8 cellular contexts compared by ENCODE assay signal in the genomic region with DNA sequence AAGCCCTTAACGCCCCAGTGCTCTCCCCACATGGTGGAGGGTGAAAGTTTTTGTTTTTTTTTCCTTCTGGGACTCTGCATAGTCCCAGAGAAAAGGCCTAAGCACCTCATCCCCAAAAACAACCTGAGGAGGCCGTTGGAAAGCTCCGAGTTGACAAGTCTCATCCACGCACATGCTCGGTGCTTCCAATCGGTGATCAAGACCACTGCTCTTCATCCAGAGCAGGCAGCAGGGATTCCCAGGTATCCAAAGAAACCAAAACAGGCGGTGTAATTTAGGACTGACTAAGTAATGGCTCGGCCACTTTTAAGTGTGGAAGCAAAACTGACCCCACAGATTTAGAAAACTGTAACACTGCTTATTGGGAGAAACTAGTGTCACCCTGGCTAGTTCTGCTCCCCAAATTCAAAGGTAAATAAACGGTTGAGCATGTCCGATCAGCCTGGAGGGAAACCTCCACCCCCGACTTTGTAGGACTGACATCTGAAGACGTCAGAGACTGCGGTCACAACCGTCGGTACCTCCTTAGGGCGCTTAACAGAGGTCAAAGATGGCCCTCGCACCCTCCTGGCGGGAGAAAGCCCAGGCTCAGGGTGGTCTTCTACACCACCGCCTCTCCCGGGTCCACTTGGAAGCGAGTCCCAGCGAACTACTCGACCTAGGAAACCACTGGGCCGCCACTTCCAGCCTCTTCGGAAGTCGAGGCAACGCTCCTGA. TPM values are rescaled to one million over a fixed set of nuclear protein-coding genes. Genes with fewer than 3 reads are reported as not detected.
DNase-seq lines count a peak whose midpoint lies in the region; ATAC-seq and TF ChIP-seq lines count a peak whose summit lies in the region.

No MANE protein-coding gene starts in this region.

- peaks cover 17% of the 10 kb centered on the region; the same call in 1 of the 2 replicates for H4K20me1 ChIP-seq in IMR-90 (ENCODE audit: insufficient read depth, low read length)

- no peak for TF ChIP-seq RAD21 in IMR-90 (IDR thresholded peaks at IDR 0.05; ENCODE audit: low read length)

- intact Hi-C loops in IMR-90 (cut with micrococcal nuclease) = loop anchor here (1.0 kb wide), 1 partner anchor 8 kb away; a partner anchor contains a TSS
- intact Hi-C loops in naive thymus-derived CD4-positive, alpha-beta T cell (cut with micrococcal nuclease) = loop anchor here (1.0 kb wide), 8 partner anchors 8 to 256 kb away; a partner anchor contains a TSS

- CTCF ChIA-PET in IMR-90 (lab: Yijun Ruan, JAX) = no interaction called here
- CTCF ChIA-PET in naive thymus-derived CD4-positive, alpha-beta T cell (lab: Charles Lee) = interaction anchor here (0.6 kb wide), 1 partner anchor 61 kb away, joined by 4 read pairs; no protein-coding TSS in a partner anchor

- peaks cover 31% of the 10 kb centered on the region for H3K9me1 ChIP-seq in IMR-90 (ENCODE audit: insufficient read depth, low read length)

- H3K4me3 Mint-ChIP-seq in chondrocyte (ENCODE audit: unreplicated experiment) = peak overlapping the region; percentile 86
- peak overlapping the region; percentile 78 to 99 (median 96) for H3K4me3 Mint-ChIP-seq in naive thymus-derived CD4-positive, alpha-beta T cell

- H3K79me1 ChIP-seq in IMR-90 (ENCODE audit: low read depth in 1 of 2, low read length in 2 of 2) = peaks cover 6 to 42% of the 10 kb centered on the region in 2 experiments; a peak in 3 of 4 replicates

- in situ Hi-C loops in IMR-90 (cut with MboI; ENCODE audit: low sequenced_read_pairs) = no loop called here

- TF ChIP-seq CTCF in IMR-90 (conservative IDR thresholded peaks at IDR 0.05; ENCODE audit: low read depth, low read length) (no peak), chondrocyte (IDR thresholded peaks at IDR 0.05) (no peak)

- H3K4me1 Mint-ChIP-seq in chondrocyte (ENCODE audit: low read depth) = peaks cover 24% of the 10 kb centered on the region
- H3K4me1 Mint-ChIP-seq in naive thymus-derived CD4-positive, alpha-beta T cell = peaks cover 6 to 29% (median 17%) of the 10 kb centered on the region in 7 donors

- peaks cover 19% of the 10 kb centered on the region for H3K4me1 ChIP-seq in IMR-90 (ENCODE audit: control insufficient read depth, insufficient read depth, low read length)
- H3K4me1 ChIP-seq in naive thymus-derived CD4-positive, alpha-beta T cell (ENCODE audit: control insufficient read depth in 2 of 2, insufficient read depth in 2 of 2, low read length in 2 of 2) = peaks cover 14 to 16% of the 10 kb centered on the region in 2 donors

- peak overlapping the region; percentile 27; the same call in 1 of the 3 replicates for H2BK15ac ChIP-seq in IMR-90 (ENCODE audit: low read depth, low read length)

- peak overlapping the region; percentile 57 for H3K4me3 ChIP-seq in IMR-90 (ENCODE audit: insufficient read depth, low read depth, low read length)
- H3K4me3 ChIP-seq in naive thymus-derived CD4-positive, alpha-beta T cell (ENCODE audit: low read length) = peak overlapping the region; percentile 77

- no peak overlapping the region; the same call in 1 of the 2 replicates for H4K5ac ChIP-seq in IMR-90 (ENCODE audit: low read depth, low read length)

- H3K56ac ChIP-seq in IMR-90 (ENCODE audit: extremely low read depth, insufficient read depth, low read length) = peak overlapping the region; percentile 49; the same call in 1 of the 2 replicates

- POLR2A ChIA-PET in IMR-90 (lab: Charles Lee; ENCODE audit: unreplicated experiment) = interaction anchor here (0.5 kb wide), 1 partner anchor 9 kb away, joined by 3 read pairs; no protein-coding TSS in a partner anchor
- POLR2A ChIA-PET in naive thymus-derived CD4-positive, alpha-beta T cell (lab: Charles Lee) = interaction anchor here (0.6 to 2.3 kb wide), 5 partner anchors 24 to 112 kb away, joined by 3 to 11 read pairs (median 4); a partner anchor contains a TSS

- peak overlapping the region; percentile 92 for H2AK9ac ChIP-seq in IMR-90 (replicated peaks; ENCODE audit: low read depth, low read length, poor library complexity)

- peak overlapping the region; percentile 39 to 82; a peak in 2 of 4 replicates for H4K8ac ChIP-seq in IMR-90 (ENCODE audit: low read depth in 2 of 2, low read length in 2 of 2)

- H3K27me3 ChIP-seq in IMR-90 (ENCODE audit: control insufficient read depth, insufficient read depth, low read length) = no peaks in the 10 kb centered on the region
- no peaks in the 10 kb centered on the region for H3K27me3 ChIP-seq in naive thymus-derived CD4-positive, alpha-beta T cell (ENCODE audit: control insufficient read depth in 2 of 2, insufficient read depth in 2 of 2, low read length in 2 of 2)

- peak overlapping the region; percentile 74 for H3K4ac ChIP-seq in IMR-90 (ENCODE audit: low read depth, low read length)

- H2AK5ac ChIP-seq in IMR-90 (ENCODE audit: low read depth, low read length) = peak overlapping the region; percentile 36; the same call in 1 of the 2 replicates

- H3K27ac Mint-ChIP-seq in chondrocyte (ENCODE audit: unreplicated experiment) = peak overlapping the region; percentile 96
- peak overlapping the region; percentile 87 to 100 (median 99) for H3K27ac Mint-ChIP-seq in naive thymus-derived CD4-positive, alpha-beta T cell

- TF ChIP-seq POLR2A in IMR-90 (IDR thresholded peaks at IDR 0.05; ENCODE audit: low read depth, low read length) = no peak; the same call in 1 of the 2 replicates

- H3K18ac ChIP-seq in IMR-90 (ENCODE audit: low read depth, low read length) = no peak overlapping the region

- H3K9ac ChIP-seq in IMR-90 (ENCODE audit: low read depth, low read length) = peak overlapping the region; percentile 17

- peaks cover 23% of the 10 kb centered on the region for H3K36me3 ChIP-seq in IMR-90 (ENCODE audit: control insufficient read depth, insufficient read depth, low read length)
- H3K36me3 ChIP-seq in naive thymus-derived CD4-positive, alpha-beta T cell (ENCODE audit: control insufficient read depth in 2 of 3, insufficient read depth in 3 of 3, low read length in 3 of 3) = peaks cover 0 to 22% (median 0%) of the 10 kb centered on the region in 3 experiments

- peak overlapping the region; percentile 38; the same call in 1 of the 2 replicates for H2BK120ac ChIP-seq in IMR-90 (ENCODE audit: low read depth, low read length)

- H3K23ac ChIP-seq in IMR-90 (ENCODE audit: low read depth, low read length) = peak overlapping the region; percentile 30

- H3K27ac ChIP-seq in IMR-90 (ENCODE audit: insufficient read depth, low read length) = peak overlapping the region; percentile 80
- H3K27ac ChIP-seq in naive thymus-derived CD4-positive, alpha-beta T cell (ENCODE audit: low read depth, low read length) = peak overlapping the region; percentile 91

- H2BK20ac ChIP-seq in IMR-90 (ENCODE audit: low read depth, low read length) = peak overlapping the region; percentile 6; the same call in 1 of the 2 replicates

- peak overlapping the region; percentile 99 for H2AFZ ChIP-seq in IMR-90 (replicated peaks; ENCODE audit: low read length, poor library complexity)

- H3K14ac ChIP-seq in IMR-90 (replicated peaks; ENCODE audit: low read depth, low read length) = peak overlapping the region; percentile 49

- ATAC-seq in GM19043 (IDR thresholded peaks at IDR 0.05; ENCODE audit: low read depth, unreplicated experiment) (peak; percentile 4), IMR-90 (ENCODE audit: low read depth) (no peak; the same call in 1 of the 2 replicates), GM21825 (IDR thresholded peaks at IDR 0.05; ENCODE audit: unreplicated experiment) (no peak), GM18858 (IDR thresholded peaks at IDR 0.05; ENCODE audit: unreplicated experiment) (no peak)
- ATAC-seq in naive thymus-derived CD4-positive, alpha-beta T cell = peak; percentile 33

- H3K27me3 Mint-ChIP-seq in chondrocyte (ENCODE audit: low read depth) = no peaks in the 10 kb centered on the region
- no peaks in the 10 kb centered on the region for H3K27me3 Mint-ChIP-seq in naive thymus-derived CD4-positive, alpha-beta T cell

- BruUV-seq in IMR-90 (replicated peaks; lab: Mats Ljungman, UMichigan) = no TSS peak

- H2BK5ac ChIP-seq in IMR-90 (ENCODE audit: low read depth, low read length, poor library complexity, severe bottlenecking) = peak overlapping the region; percentile 25

- no peaks in the 10 kb centered on the region for H3K9me3 Mint-ChIP-seq in chondrocyte (ENCODE audit: low read depth)
- H3K9me3 Mint-ChIP-seq in naive thymus-derived CD4-positive, alpha-beta T cell = no peaks in the 10 kb centered on the region

- 7% methylated on average over 11 of the region's 27 CpGs; no CpG with 5 or more reads in 1 of the 2 experiments for WGBS in IMR-90 (ENCODE audit: extremely low coverage in 2 of 2, insufficient read length in 1 of 2), 2 experiments

- peaks cover 3% of the 10 kb centered on the region for H3K36me3 Mint-ChIP-seq in chondrocyte (ENCODE audit: low read depth)
- H3K36me3 Mint-ChIP-seq in naive thymus-derived CD4-positive, alpha-beta T cell = peaks cover 0 to 11% (median 0%) of the 10 kb centered on the region in 5 donors

- no peaks in the 10 kb centered on the region for H3K9me3 ChIP-seq in IMR-90 (ENCODE audit: control insufficient read depth, insufficient read depth, low read length)
- H3K9me3 ChIP-seq in naive thymus-derived CD4-positive, alpha-beta T cell (ENCODE audit: control insufficient read depth in 2 of 3, low read length in 3 of 3) = no peaks in the 10 kb centered on the region

- H4K91ac ChIP-seq in IMR-90 (ENCODE audit: insufficient read depth, low read depth, low read length) = peak overlapping the region; percentile 43; the same call in 1 of the 2 replicates

- DNase-seq in IMR-90 = no peak
- DNase-seq in chondrocyte (ENCODE audit: low spot score) = no peak
- DNase-seq in naive thymus-derived CD4-positive, alpha-beta T cell = no peak
- no peak for DNase-seq in kidney tubule cell (ENCODE audit: low spot score)
- DNase-seq in KG1 (lab: John Stamatoyannopoulos, UW) = no peak

- dilution Hi-C loops in IMR-90 (cut with HindIII; ENCODE audit: low sequenced_read_pairs, unreplicated experiment) = no loop called here

- peak overlapping the region; percentile 83 for H3K4me2 ChIP-seq in IMR-90 (ENCODE audit: low read depth, low read length)

RNA-seq across cellular contexts. Expression of a gene that starts 1.0 kb away (rescaled TPM):
- total RNA-seq in IMR-90 (2012; rRNA removed) (3.9 and 4.8 TPM in 2 replicates), chondrocyte (9.3 to 12.2 TPM (median 9.5 TPM) in 3 replicates)
- 6.9 and 7.5 TPM in 2 replicates for polyA plus RNA-seq in IMR-90 (2012; rRNA removed)
- polyA plus RNA-seq in IMR-90 (2012; cell fraction: cytosol; rRNA removed) = 4.6 and 7.2 TPM in 2 replicates
- 17.1 and 41.8 TPM in 2 replicates for polyA plus RNA-seq in IMR-90 (2012; cell fraction: nucleus; rRNA removed; ENCODE audit: low replicate concordance)
- total RNA-seq in naive thymus-derived CD4-positive, alpha-beta T cell = 10 to 100 TPM in 4 of 5 experiments, 1 to 10 TPM in 1; 9.5 to 20.0 (median 15.1) TPM
- polyA plus RNA-seq in naive thymus-derived CD4-positive, alpha-beta T cell = 1 to 10 TPM; 3.2 to 6.0 TPM

RNA-seq across cellular contexts. Expression of a gene that starts 8.3 kb away (rescaled TPM):
- total RNA-seq in IMR-90 (2012; rRNA removed) = 6.6 and 6.9 TPM in 2 replicates
- polyA plus RNA-seq in IMR-90 (2012; rRNA removed) = 5.6 and 6.0 TPM in 2 replicates
- 2.8 and 4.8 TPM in 2 replicates for polyA plus RNA-seq in IMR-90 (2012; cell fraction: cytosol; rRNA removed)
- polyA plus RNA-seq in IMR-90 (2012; cell fraction: nucleus; rRNA removed; ENCODE audit: low replicate concordance) = 10.3 and 19.3 TPM in 2 replicates
- total RNA-seq in chondrocyte = 10.8 to 12.6 TPM (median 11.3 TPM) in 3 replicates
- 10 to 100 TPM; 14.2 to 28.0 (median 23.4) TPM for total RNA-seq in naive thymus-derived CD4-positive, alpha-beta T cell
- polyA plus RNA-seq in naive thymus-derived CD4-positive, alpha-beta T cell = 10 to 100 TPM in 1 of 2 donors, 1 to 10 TPM in 1; 9.3 to 20.8 TPM

RNA-seq across cellular contexts. Expression of a gene that starts 23.7 kb away (rescaled TPM):
- total RNA-seq in IMR-90 (2012; rRNA removed) (3.3 and 4.1 TPM in 2 replicates), chondrocyte (6.3 to 9.8 TPM (median 7.5 TPM) in 3 replicates)
- polyA plus RNA-seq in IMR-90 (2012; rRNA removed) = 2.8 and 3.5 TPM in 2 replicates
- polyA plus RNA-seq in IMR-90 (2012; cell fraction: cytosol; rRNA removed) = 1.5 and 2.0 TPM in 2 replicates
- 2.6 and 5.9 TPM in 2 replicates for polyA plus RNA-seq in IMR-90 (2012; cell fraction: nucleus; rRNA removed; ENCODE audit: low replicate concordance)
- 10 to 100 TPM in 3 of 5 experiments, 1 to 10 TPM in 2; 9.1 to 13.9 (median 11.8) TPM for total RNA-seq in naive thymus-derived CD4-positive, alpha-beta T cell
- 1 to 10 TPM; 1.7 to 3.5 TPM for polyA plus RNA-seq in naive thymus-derived CD4-positive, alpha-beta T cell

RNA-seq across cellular contexts. Expression of a gene that starts 35.2 kb away (rescaled TPM):
- 8.9 and 13.6 TPM in 2 replicates for total RNA-seq in IMR-90 (2012; rRNA removed)
- polyA plus RNA-seq in IMR-90 (2012; rRNA removed) = 1.4 and 2.4 TPM in 2 replicates
- 0.71 and 0.75 TPM in 2 replicates for polyA plus RNA-seq in IMR-90 (2012; cell fraction: cytosol; rRNA removed)
- polyA plus RNA-seq in IMR-90 (2012; cell fraction: nucleus; rRNA removed; ENCODE audit: low replicate concordance) = 1.0 and 2.1 TPM in 2 replicates
- total RNA-seq in chondrocyte = 1.5 to 1.8 TPM (median 1.6 TPM) in 3 replicates
- total RNA-seq in naive thymus-derived CD4-positive, alpha-beta T cell = 10 to 100 TPM in 2 of 5 experiments, 1 to 10 TPM in 3; 1.2 to 12.9 (median 4.9) TPM
- polyA plus RNA-seq in naive thymus-derived CD4-positive, alpha-beta T cell = 1 to 10 TPM; 2.4 to 3.6 TPM

RNA-seq across cellular contexts. Expression of a gene that starts 36.6 kb away (rescaled TPM):
- total RNA-seq in IMR-90 (2012; rRNA removed) = 7.5 and 7.7 TPM in 2 replicates
- polyA plus RNA-seq in IMR-90 (2012; rRNA removed) = 11.2 and 13.5 TPM in 2 replicates
- polyA plus RNA-seq in IMR-90 (2012; cell fraction: cytosol; rRNA removed) = 14.8 and 23.8 TPM in 2 replicates
- 4.3 and 6.5 TPM in 2 replicates for polyA plus RNA-seq in IMR-90 (2012; cell fraction: nucleus; rRNA removed; ENCODE audit: low replicate concordance)
- 4.7 to 9.5 TPM (median 9.3 TPM) in 3 replicates for total RNA-seq in chondrocyte
- 10 to 100 TPM in 3 of 5 experiments, 1 to 10 TPM in 2; 5.9 to 14.1 (median 12.6) TPM for total RNA-seq in naive thymus-derived CD4-positive, alpha-beta T cell
- polyA plus RNA-seq in naive thymus-derived CD4-positive, alpha-beta T cell = 10 to 100 TPM; 18.4 to 26.9 TPM

Comparison
In these comparisons a context has a peak if more than half of its experiments do, and no peak if none do; other contexts are left out.
1. ATAC-seq: peak in GM19043 (single experiment) and naive thymus-derived CD4-positive, alpha-beta T cell (single experiment); none in IMR-90 (single experiment), GM21825 (single experiment) and GM18858 (single experiment).